In genomic region chr12:12353807-12354206, GRCh38 we compare ENCODE assay signal across 20 cellular contexts.
"Had no signal": no experiment of that assay in that cellular context is flagged by ENCODE, and none has a peak within 500 bp of the region (broad histone marks: within the 10 kb centered on the region; RNA-seq: fewer than 3 reads in every experiment).

No MANE protein-coding gene starts in this region.

- H3K4me3 Mint-ChIP-seq: activated CD8-positive, alpha-beta T cell treated with anti-CD3 and anti-CD28 coated beads, Interleukin-2, amount 10 ng/mL, durations not matched to agents 7 days and 5 days; effector memory CD8-positive, alpha-beta T cell; mesothelial cell of epicardium; stimulated activated effector memory CD8-positive, alpha-beta T cell treated with anti-CD3 and anti-CD28 coated beads, Interleukin-12 subunit alpha, Interleukin-12 subunit beta, amount 100 ng/mL, for 72 hours had no signal

- H3K4me3 ChIP-seq: ascending aorta, breast epithelium, gastrocnemius medialis, heart left ventricle, lower lobe of right lung, thoracic aorta had no signal

- H3K9me3 Mint-ChIP-seq: effector memory CD8-positive, alpha-beta T cell; mesothelial cell of epicardium; stimulated activated effector memory CD8-positive, alpha-beta T cell treated with anti-CD3 and anti-CD28 coated beads, Interleukin-12 subunit alpha, Interleukin-12 subunit beta, amount 100 ng/mL, for 72 hours had no signal

- H3K27me3 Mint-ChIP-seq: effector memory CD8-positive, alpha-beta T cell had no signal

- H3K79me2 ChIP-seq: parathyroid adenoma had no signal

- H3K36me3 ChIP-seq: ascending aorta, breast epithelium, gastrocnemius medialis, heart left ventricle, lower lobe of right lung, thoracic aorta, WERI-Rb-1 had no signal

- H3K27me3 ChIP-seq: ascending aorta, breast epithelium, heart left ventricle had no signal

- H3K27ac Mint-ChIP-seq: activated CD8-positive, alpha-beta T cell treated with anti-CD3 and anti-CD28 coated beads, Interleukin-2, amount 10 ng/mL, durations not matched to agents 7 days and 5 days; mesothelial cell of epicardium; stimulated activated effector memory CD8-positive, alpha-beta T cell treated with anti-CD3 and anti-CD28 coated beads, Interleukin-12 subunit alpha, Interleukin-12 subunit beta, amount 100 ng/mL, for 72 hours had no signal

- H3K27ac ChIP-seq: ascending aorta, breast epithelium, epithelial cell of prostate, gastrocnemius medialis, heart left ventricle, lower lobe of right lung, parathyroid adenoma, thoracic aorta, WERI-Rb-1 had no signal

- H3K36me3 Mint-ChIP-seq: mesothelial cell of epicardium had no signal

- H3K4me1 ChIP-seq: parathyroid adenoma had no signal

- DNase-seq: activated CD4-positive, alpha-beta T cell treated with anti-CD3 and anti-CD28 coated beads for 4 hours; activated CD8-positive, alpha-beta memory T cell treated with anti-CD3 and anti-CD28 coated beads, Interleukin-2, amount 50 U/mL, for 4 hours; activated CD8-positive, alpha-beta T cell treated with anti-CD3 and anti-CD28 coated beads, Interleukin-2, amount 10 ng/mL, durations not matched to agents 7 days and 5 days; dermis blood vessel endothelial cell; effector memory CD8-positive, alpha-beta T cell; gastrocnemius medialis; left colon; lower lobe of right lung; stimulated activated CD4-positive, alpha-beta T cell treated with anti-CD3 and anti-CD28 coated beads, Interleukin-12 subunit alpha, Interleukin-12 subunit beta, amount 100 ng/mL, for 4 hours; stimulated activated CD4-positive, alpha-beta T cell treated with anti-CD3 and anti-CD28 coated beads, Interleukin-2, amount 100 ng/mL, for 24 hours; T-helper 9 cell; WERI-Rb-1 had no signal

- ATAC-seq: activated CD8-positive, alpha-beta T cell treated with anti-CD3 and anti-CD28 coated beads, Interleukin-2, amount 10 ng/mL, durations not matched to agents 7 days and 5 days; effector memory CD8-positive, alpha-beta T cell; gastrocnemius medialis; heart left ventricle; left colon; lower lobe of right lung; stimulated activated effector memory CD8-positive, alpha-beta T cell treated with anti-CD3 and anti-CD28 coated beads, Interleukin-12 subunit alpha, Interleukin-12 subunit beta, amount 100 ng/mL, for 72 hours had no signal

- H2AFZ ChIP-seq: parathyroid adenoma had no signal

- H3K9ac ChIP-seq: parathyroid adenoma had no signal

- H3K9me3 ChIP-seq: ascending aorta, breast epithelium, gastrocnemius medialis, heart left ventricle, lower lobe of right lung, thoracic aorta had no signal
